9 cellular contexts compared by ENCODE assay signal in genomic region chr7:2523461-2523905, GRCh38. TPM values are rescaled to one million over a fixed set of nuclear protein-coding genes. Genes with fewer than 3 reads are reported as not detected.
DNase-seq lines count a peak whose midpoint lies in the region; ATAC-seq and TF ChIP-seq lines count a peak whose summit lies in the region.
"Had no signal": no experiment of that assay in that cellular context is flagged by ENCODE, and none has a peak within 500 bp of the region (broad histone marks: within the 10 kb centered on the region; RNA-seq: fewer than 3 reads in every experiment).

No MANE protein-coding gene starts in this region.

- DNase-seq in PC-3 (peak; percentile 35), foreskin keratinocyte (peak in 1 of 2 donors; percentile 82), Ammon's horn (ENCODE audit: low spot score) (no peak)

- POLR2A ChIA-PET in PC-3 (lab: Charles Lee; ENCODE audit: unreplicated experiment), result no interaction called here

- H3K4me3 ChIP-seq in HUES64 (ENCODE audit: low read length) (peak overlapping the region; percentile 40), PC-3 (ENCODE audit: low read length) (peak overlapping the region; percentile 42; the same call in 1 of the 2 replicates), skeletal muscle tissue (ENCODE audit: low read length in 3 of 3) (peak overlapping the region; percentile 3 to 49 (median 30))

- H3K9ac ChIP-seq in HUES64 (ENCODE audit: low read depth, low read length) (peak overlapping the region; percentile 81), PC-3 (ENCODE audit: low read length) (no peak overlapping the region; the same call in 1 of the 2 replicates), skeletal muscle tissue (ENCODE audit: low read depth in 1 of 3, low read length in 3 of 3) (peak overlapping the region in 1 of 3 donors; percentile 54)
- H3K9ac ChIP-seq: KMS-11 had no signal

- H3K27ac ChIP-seq in HUES64 (ENCODE audit: low read depth, low read length), result peak overlapping the region; percentile 85
- H3K27ac ChIP-seq in PC-3 (ENCODE audit: low read length), result peak overlapping the region; percentile 23
- H3K27ac ChIP-seq in foreskin keratinocyte, result peak overlapping the region; percentile 41
- H3K27ac ChIP-seq in skeletal muscle tissue (ENCODE audit: low read depth, low read length), result no peak overlapping the region
- H3K27ac ChIP-seq: KMS-11 had no signal

- H3K9me2 ChIP-seq in PC-3 (replicated peaks; ENCODE audit: low read length), result no peaks in the 10 kb centered on the region

- ATAC-seq in PC-3, result peak; percentile 3
- peak; percentile 39 for ATAC-seq in foreskin keratinocyte
- no peak for ATAC-seq in GM19035 (IDR thresholded peaks at IDR 0.05; ENCODE audit: unreplicated experiment)
- no peak for ATAC-seq in GM19351 (IDR thresholded peaks at IDR 0.05; ENCODE audit: unreplicated experiment)
- ATAC-seq in HG03139 (IDR thresholded peaks at IDR 0.05; ENCODE audit: unreplicated experiment), result no peak

- peak overlapping the region; percentile 19; the same call in 1 of the 2 replicates for H2AFZ ChIP-seq in PC-3 (ENCODE audit: low read length)

- H3K79me2 ChIP-seq in PC-3 (ENCODE audit: low read length), result peaks cover 8% of the 10 kb centered on the region; the same call in 1 of the 2 replicates

- TF ChIP-seq CTCF in PC-3 (conservative IDR thresholded peaks at IDR 0.05; ENCODE audit: low read depth, low read length), result no peak
- no peak for TF ChIP-seq CTCF in foreskin keratinocyte (conservative IDR thresholded peaks at IDR 0.05)

- H3K4me1 ChIP-seq in HUES64 (ENCODE audit: insufficient read depth, low read length) (peaks cover 38% of the 10 kb centered on the region), PC-3 (ENCODE audit: insufficient read depth, low read length) (peaks cover 60% of the 10 kb centered on the region), foreskin keratinocyte (peaks cover 26% of the 10 kb centered on the region), skeletal muscle tissue (ENCODE audit: control insufficient read depth in 3 of 3, insufficient read depth in 3 of 3, low read length in 3 of 3) (peaks cover 32 to 55% (median 41%) of the 10 kb centered on the region in 3 donors)

- H3K9me3 ChIP-seq in HUES64 (ENCODE audit: insufficient read depth, low read depth, low read length), result no peaks in the 10 kb centered on the region
- H3K9me3 ChIP-seq in PC-3 (ENCODE audit: low read length), result no peaks in the 10 kb centered on the region
- no peaks in the 10 kb centered on the region for H3K9me3 ChIP-seq in skeletal muscle tissue (ENCODE audit: control insufficient read depth in 3 of 3, low read length in 3 of 3)

- intact Hi-C loops in PC-3 (cut with micrococcal nuclease), result no loop called here

- H3K36me3 ChIP-seq in HUES64 (ENCODE audit: insufficient read depth, low read length), result peaks cover 31% of the 10 kb centered on the region
- no peaks in the 10 kb centered on the region for H3K36me3 ChIP-seq in PC-3 (ENCODE audit: low read depth, low read length)
- H3K36me3 ChIP-seq in skeletal muscle tissue (ENCODE audit: control insufficient read depth in 3 of 3, insufficient read depth in 3 of 3, low read length in 3 of 3), result no peaks in the 10 kb centered on the region

- CTCF ChIA-PET in PC-3 (lab: Charles Lee), result interaction anchor here (0.6 to 1.2 kb wide), 2 partner anchors 11 to 30 kb away, joined by 3 read pairs; no protein-coding TSS in a partner anchor

- no TSS peak for BruUV-seq in PC-3 (replicated peaks; lab: Mats Ljungman, UMichigan)

- 5% methylated on average over 22 of the region's 22 CpGs for WGBS in HUES64

- peaks cover 25% of the 10 kb centered on the region for H3K27me3 ChIP-seq in HUES64 (ENCODE audit: insufficient read depth, low read length)
- no peaks in the 10 kb centered on the region for H3K27me3 ChIP-seq in PC-3 (ENCODE audit: low read length)
- peaks cover 2% of the 10 kb centered on the region for H3K27me3 ChIP-seq in foreskin keratinocyte
- peaks cover 25 to 61% (median 28%) of the 10 kb centered on the region in 3 donors for H3K27me3 ChIP-seq in skeletal muscle tissue (ENCODE audit: control insufficient read depth in 3 of 3, insufficient read depth in 3 of 3, low read length in 3 of 3)

- peak overlapping the region; percentile 97 for H3K4me2 ChIP-seq in PC-3 (ENCODE audit: low read length)
- H3K4me2 ChIP-seq: KMS-11 had no signal

- no peaks in the 10 kb centered on the region for H4K20me1 ChIP-seq in PC-3 (ENCODE audit: low read length)

- peaks cover 5% of the 10 kb centered on the region for H3F3A ChIP-seq in PC-3 (ENCODE audit: low read length, unreplicated experiment)

RNA-seq across cellular contexts. Expression of gene LFNG, which starts 3.9 kb away (rescaled TPM):
- polyA plus RNA-seq in HUES64 (2013, experiment 1 of 2), result 23.3 TPM
- 25.9 TPM for polyA plus RNA-seq in HUES64 (2013, experiment 2 of 2)
- total RNA-seq in PC-3 (2014; rRNA removed) (4.8 and 7.7 TPM in 2 replicates), foreskin keratinocyte (17.7 and 21.5 TPM in 2 replicates), skeletal muscle tissue (23.0 TPM)
- polyA plus RNA-seq in foreskin keratinocyte, result 15.9 and 17.6 TPM in 2 replicates

RNA-seq across cellular contexts. Expression of gene BRAT1, which starts 31.8 kb away (rescaled TPM):
- polyA plus RNA-seq in HUES64 (2013, experiment 1 of 2), result 33.9 TPM
- polyA plus RNA-seq in HUES64 (2013, experiment 2 of 2), result 33.3 TPM
- total RNA-seq in PC-3 (2014; rRNA removed), result 65.2 and 76.3 TPM in 2 replicates
- 23.7 and 26.6 TPM in 2 replicates for total RNA-seq in foreskin keratinocyte
- polyA plus RNA-seq in foreskin keratinocyte, result 26.6 and 27.2 TPM in 2 replicates
- total RNA-seq in skeletal muscle tissue, result 18.3 TPM

RNA-seq across cellular contexts. Expression of gene IQCE, which starts 35.3 kb away (rescaled TPM):
- 3.9 TPM for polyA plus RNA-seq in HUES64 (2013, experiment 1 of 2)
- 4.8 TPM for polyA plus RNA-seq in HUES64 (2013, experiment 2 of 2)
- 9.7 and 24.7 TPM in 2 replicates for total RNA-seq in PC-3 (2014; rRNA removed)
- total RNA-seq in foreskin keratinocyte, result 12.2 and 13.2 TPM in 2 replicates
- 6.6 and 6.9 TPM in 2 replicates for polyA plus RNA-seq in foreskin keratinocyte
- total RNA-seq in skeletal muscle tissue, result 2.1 TPM

RNA-seq across cellular contexts. Expression of gene GRIFIN, which starts 47.3 kb away (rescaled TPM):
- not detected for polyA plus RNA-seq in HUES64 (2013, experiment 1 of 2)
- not detected for polyA plus RNA-seq in HUES64 (2013, experiment 2 of 2)
- total RNA-seq in PC-3 (2014; rRNA removed), result not detected in 2 replicates
- not detected in 2 replicates for total RNA-seq in foreskin keratinocyte
- polyA plus RNA-seq in foreskin keratinocyte, result not detected in 2 replicates
- total RNA-seq in skeletal muscle tissue, result not detected

Comparison
In these comparisons a context has a peak if more than half of its experiments do, and no peak if none do; other contexts are left out.
1. ATAC-seq: peak in PC-3 (single experiment) and foreskin keratinocyte (single experiment); none in GM19035 (single experiment), GM19351 (single experiment) and HG03139 (single experiment).
2. Peak in every context shown above with its lines, with median percentiles within 50 percentile points of each other: H3K4me3 ChIP-seq.